In genomic region chr20:63886054-63886419, GRCh38 we compare ENCODE assay signal across 16 cellular contexts. TPM values are rescaled to one million over a fixed set of nuclear protein-coding genes. Genes with fewer than 3 reads are reported as not detected.
A peak's percentile ranks its signal among the peaks of the same experiment; 100 is the strongest.
DNase-seq lines count a peak whose midpoint lies in the region; FAIRE-seq and TF ChIP-seq lines count a peak whose summit lies in the region.
"Had no signal": no experiment of that assay in that cellular context is flagged by ENCODE, and none has a peak within 500 bp of the region (broad histone marks: within the 10 kb centered on the region; RNA-seq: fewer than 3 reads in every experiment).

No MANE protein-coding gene starts in this region.

- H3K79me2 ChIP-seq in OCI-LY3 (ENCODE audit: low read length) (no peaks in the 10 kb centered on the region; the same call in 1 of the 2 replicates), H1 (ENCODE audit: control insufficient read depth in 1 of 2, insufficient read depth in 2 of 2, low read length in 2 of 2) (peaks cover 0 to 2% of the 10 kb centered on the region in 2 experiments; a peak in 1 of 4 replicates)

- 89% methylated on average over 6 of the region's 14 CpGs; no CpG with 5 or more reads in 1 of the 2 experiments for WGBS in H1 (ENCODE audit: extremely low coverage in 1 of 2, insufficient coverage in 1 of 2, insufficient read length in 1 of 2, insufficient replicate concordance in 2 of 2, low coverage in 1 of 2, low lambda C conversion rate in 2 of 2, missing lambda C conversion rate in 1 of 2), 2 experiments

- no peaks in the 10 kb centered on the region for H3K23me2 ChIP-seq in H1 (ENCODE audit: low read depth, low read length)

- no peak overlapping the region for H4K5ac ChIP-seq in H1 (ENCODE audit: insufficient read length, low read depth, low read length)

- H4K20me1 ChIP-seq in BLaER1: peaks cover 97% of the 10 kb centered on the region
- peaks cover 8% of the 10 kb centered on the region for H4K20me1 ChIP-seq in OCI-LY3 (ENCODE audit: insufficient read depth, low read length)
- peaks cover 11 to 30% of the 10 kb centered on the region in 2 experiments for H4K20me1 ChIP-seq in H1 (replicated peaks in 1 of 2; ENCODE audit: control insufficient read depth in 1 of 2, insufficient read depth in 2 of 2, low read length in 2 of 2)

- CTCF ChIA-PET in H1 (lab: Charles Lee; ENCODE audit: partially characterized antibody): interaction anchor here (0.7 kb wide), 2 partner anchors 17 to 31 kb away, joined by 3 read pairs; no protein-coding TSS in a partner anchor

- H3K4me3 ChIP-seq in BLaER1 (no peak overlapping the region), OCI-LY3 (ENCODE audit: low read length) (no peak overlapping the region), H1 (ENCODE audit: extremely low read depth in 1 of 4, insufficient read depth in 2 of 4, low read depth in 3 of 4, low read length in 4 of 4) (no peak overlapping the region), neutrophil (ENCODE audit: low read depth in 1 of 2, low read length in 1 of 2) (no peak overlapping the region)
- H3K4me3 ChIP-seq: A549, GM23248 had no signal

- H3K79me1 ChIP-seq in H1 (ENCODE audit: low read depth, low read length): peaks cover 21% of the 10 kb centered on the region

- no peak overlapping the region for H3K18ac ChIP-seq in H1 (ENCODE audit: extremely low read depth, low read length)

- H3K9me3 ChIP-seq in BLaER1: no peaks in the 10 kb centered on the region
- no peaks in the 10 kb centered on the region for H3K9me3 ChIP-seq in OCI-LY3 (ENCODE audit: insufficient read depth, low read length)
- no peaks in the 10 kb centered on the region for H3K9me3 ChIP-seq in H1 (ENCODE audit: insufficient read depth in 2 of 2, low read depth in 1 of 2, low read length in 1 of 2)
- no peaks in the 10 kb centered on the region for H3K9me3 ChIP-seq in neutrophil
- H3K9me3 ChIP-seq: A549, BE2C had no signal

- no peak overlapping the region for H3K9ac ChIP-seq in BLaER1
- H3K9ac ChIP-seq in OCI-LY3 (ENCODE audit: low read length): no peak overlapping the region
- H3K9ac ChIP-seq in H1 (replicated peaks in 1 of 4; ENCODE audit: extremely low read depth in 1 of 4, low read depth in 3 of 4, low read length in 3 of 4): no peak overlapping the region
- H3K9ac ChIP-seq: GM23248 had no signal

- no peak for TF ChIP-seq EP300 in H1 (IDR thresholded peaks at IDR 0.05; ENCODE audit: borderline replicate concordance in 1 of 2, low read depth in 2 of 2, low read length in 2 of 2)

- DNase-seq in H1 (ENCODE audit: low read depth in 1 of 2, low spot score in 2 of 2): no peak
- no peak for DNase-seq in SIG-M5 treated with dmso at 0.1 percent for 504 hours (lab: John Stamatoyannopoulos, UW; ENCODE audit: unreplicated experiment)
- no peak for DNase-seq in activated CD4-positive, alpha-beta T cell treated with anti-CD3 and anti-CD28 coated beads for 1 hour
- DNase-seq in NCI-H128 (lab: John Stamatoyannopoulos, UW; ENCODE audit: unreplicated experiment): no peak
- DNase-seq: BE2C; CD4-positive, CD25-positive, alpha-beta regulatory T cell; DMS53; GF-D8; GM23248 had no signal

- no peak overlapping the region for H2AK5ac ChIP-seq in H1 (ENCODE audit: low read depth, low read length)

- 0 out of 2 replicates have a peak overlapping the region, but pooled peaks have one; percentile 14 for H4K8ac ChIP-seq in H1 (ENCODE audit: extremely low read depth, insufficient read depth, low read length)

- H2BK120ac ChIP-seq in H1 (replicated peaks; ENCODE audit: low read depth, low read length): no peak overlapping the region

- no peak overlapping the region for H3K56ac ChIP-seq in H1 (replicated peaks; ENCODE audit: insufficient read length, low read depth, low read length)

- no peak overlapping the region for H2BK15ac ChIP-seq in H1 (ENCODE audit: low read length)

- H2BK20ac ChIP-seq in H1 (ENCODE audit: low read length): no peak overlapping the region

- peak overlapping the region; percentile 17 for H3K4me2 ChIP-seq in BLaER1
- H3K4me2 ChIP-seq in OCI-LY3 (ENCODE audit: low read length): 0 out of 2 replicates have a peak overlapping the region, but pooled peaks have one; percentile 3
- H3K4me2 ChIP-seq in H1 (ENCODE audit: insufficient read depth in 1 of 2, low read depth in 2 of 2, low read length in 2 of 2): no peak overlapping the region
- H3K4me2 ChIP-seq: A549 had no signal

- H3K14ac ChIP-seq in H1 (ENCODE audit: insufficient read length): no peak overlapping the region

- no peak for TF ChIP-seq CTCF in OCI-LY3 (IDR thresholded peaks at IDR 0.05; ENCODE audit: low read depth, low read length)
- TF ChIP-seq CTCF in H1 (IDR thresholded peaks at IDR 0.05; ENCODE audit: control extremely low read depth in 1 of 3, insufficient read depth in 1 of 3, low read depth in 1 of 3, low read length in 3 of 3): no peak
- TF ChIP-seq CTCF in neutrophil (IDR thresholded peaks at IDR 0.05): no peak

- POLR2A ChIA-PET in H1 (lab: Charles Lee; ENCODE audit: partially characterized antibody): interaction anchor here (0.6 to 2.0 kb wide), 4 partner anchors 11 to 78 kb away, joined by 3 to 7 read pairs (median 4); no protein-coding TSS in a partner anchor

- H3K27me3 ChIP-seq in BLaER1: no peaks in the 10 kb centered on the region
- H3K27me3 ChIP-seq in OCI-LY3 (ENCODE audit: low read depth, low read length): no peaks in the 10 kb centered on the region
- H3K27me3 ChIP-seq in H1 (replicated peaks in 1 of 4; ENCODE audit: control insufficient read depth in 3 of 4, extremely low read depth in 1 of 4, insufficient read depth in 3 of 4, low read length in 3 of 4): no peaks in the 10 kb centered on the region
- no peaks in the 10 kb centered on the region for H3K27me3 ChIP-seq in neutrophil
- H3K27me3 ChIP-seq: BE2C had no signal

- 0 out of 2 replicates have a peak overlapping the region, but pooled peaks have one; percentile 44 for H3K27ac ChIP-seq in BLaER1
- no peak overlapping the region for H3K27ac ChIP-seq in OCI-LY3 (ENCODE audit: low read length)
- no peak overlapping the region for H3K27ac ChIP-seq in H1 (ENCODE audit: low read depth, low read length)
- H3K27ac ChIP-seq in neutrophil: peak overlapping the region; percentile 31
- H3K27ac ChIP-seq: A549, GM23248, HL-60 had no signal

- H2BK12ac ChIP-seq in H1 (ENCODE audit: low read depth, low read length): no peak overlapping the region

- no peak overlapping the region for H4K91ac ChIP-seq in H1 (replicated peaks; ENCODE audit: insufficient read length, low read length)

- no peak overlapping the region for H2AFZ ChIP-seq in OCI-LY3 (ENCODE audit: low read depth, low read length)
- no peak overlapping the region for H2AFZ ChIP-seq in H1 (ENCODE audit: low read length)
- H2AFZ ChIP-seq: GM23248 had no signal

- TF ChIP-seq RAD21 in H1 (IDR thresholded peaks at IDR 0.05 in 1 of 2, conservative IDR thresholded peaks at IDR 0.05 in 1 of 2; ENCODE audit: low read depth in 2 of 2, low read length in 2 of 2): no peak

- no peak overlapping the region for H2BK5ac ChIP-seq in H1 (ENCODE audit: low read depth, low read length)

- H3K23ac ChIP-seq in H1 (ENCODE audit: insufficient read length): no peak overlapping the region

- no peak for FAIRE-seq in H1 (lab: Jason Lieb, UNC)
- FAIRE-seq: A549 had no signal

- H3K36me3 ChIP-seq in BLaER1 (peaks cover 99% of the 10 kb centered on the region), OCI-LY3 (replicated peaks; ENCODE audit: low read depth, low read length) (peaks cover 20% of the 10 kb centered on the region), H1 (ENCODE audit: control insufficient read depth in 2 of 4, insufficient read depth in 4 of 4, low read length in 3 of 4) (peaks cover 12 to 43% (median 22%) of the 10 kb centered on the region in 4 experiments), neutrophil (peaks cover 100% of the 10 kb centered on the region)

- H3K4me1 ChIP-seq in BLaER1 (peaks cover 50% of the 10 kb centered on the region), OCI-LY3 (ENCODE audit: low read length) (peaks cover 21% of the 10 kb centered on the region), H1 (replicated peaks in 1 of 4; ENCODE audit: control insufficient read depth in 3 of 4, insufficient read depth in 4 of 4, low read length in 3 of 4) (no peaks in the 10 kb centered on the region), neutrophil (ENCODE audit: control insufficient read depth in 1 of 2, insufficient read depth in 1 of 2, low read depth in 1 of 2, low read length in 1 of 2) (peaks cover 24% of the 10 kb centered on the region in 2 experiments)
- H3K4me1 ChIP-seq: A549, BE2C had no signal

- H3K4ac ChIP-seq in H1 (replicated peaks; ENCODE audit: insufficient read length, low read depth, low read length): no peak overlapping the region

- TF ChIP-seq POLR2A in H1 (IDR thresholded peaks at IDR 0.05; ENCODE audit: control extremely low read depth in 1 of 2, low read depth in 2 of 2, low read length in 2 of 2): no peak

RNA-seq across cellular contexts. Expression of gene DNAJC5, which starts 8.9 kb away (rescaled TPM):
- 31.2 and 32.8 TPM in 2 replicates for total RNA-seq in H1 (2021; fragmentation: NEBNext Ultra II Directional; extraction: Animal tissue kit (Norgen Biotek cat#: 25700))
- polyA plus RNA-seq in H1 (2011; rRNA removed): 19.2 and 25.0 TPM in 2 replicates
- polyA plus RNA-seq in H1 (2011; cell fraction: cytosol; rRNA removed): 22.5 TPM
- polyA plus RNA-seq in H1 (2011; cell fraction: nucleus; rRNA removed): 27.7 TPM
- polyA plus RNA-seq in H1 (2012, experiment 1 of 2): 21.6 to 26.2 TPM (median 23.4 TPM) in 4 replicates
- polyA plus RNA-seq in H1 (2012, experiment 2 of 2): 21.6 TPM
- polyA plus RNA-seq in H1 (2013, experiment 1 of 2): 15.5 TPM
- polyA plus RNA-seq in H1 (2013, experiment 2 of 2): 16.2 TPM
- polyA minus RNA-seq in H1 (2011; rRNA and poly(A)+ RNA removed): 25.3 and 25.7 TPM in 2 replicates
- 19.9 TPM for polyA minus RNA-seq in H1 (2011; cell fraction: cytosol; rRNA and poly(A)+ RNA removed)
- polyA minus RNA-seq in H1 (2011; cell fraction: nucleus; rRNA and poly(A)+ RNA removed): 13.3 TPM

RNA-seq across cellular contexts. Expression of gene TPD52L2, which starts 21.0 kb away (rescaled TPM):
- 77.1 and 78.1 TPM in 2 replicates for total RNA-seq in H1 (2021; fragmentation: NEBNext Ultra II Directional; extraction: Animal tissue kit (Norgen Biotek cat#: 25700))
- 80.2 and 96.5 TPM in 2 replicates for polyA plus RNA-seq in H1 (2011; rRNA removed)
- polyA plus RNA-seq in H1 (2011; cell fraction: cytosol; rRNA removed): 101 TPM
- polyA plus RNA-seq in H1 (2011; cell fraction: nucleus; rRNA removed): 124 TPM
- 61.9 to 82.8 TPM (median 77.6 TPM) in 4 replicates for polyA plus RNA-seq in H1 (2012, experiment 1 of 2)
- 87.8 TPM for polyA plus RNA-seq in H1 (2012, experiment 2 of 2)
- polyA plus RNA-seq in H1 (2013, experiment 1 of 2): 57.0 TPM
- polyA plus RNA-seq in H1 (2013, experiment 2 of 2): 55.6 TPM
- 52.5 and 67.0 TPM in 2 replicates for polyA minus RNA-seq in H1 (2011; rRNA and poly(A)+ RNA removed)
- polyA minus RNA-seq in H1 (2011; cell fraction: cytosol; rRNA and poly(A)+ RNA removed): 78.2 TPM
- 31.7 TPM for polyA minus RNA-seq in H1 (2011; cell fraction: nucleus; rRNA and poly(A)+ RNA removed)

RNA-seq across cellular contexts. Expression of gene ABHD16B, which starts 24.7 kb away (rescaled TPM):
- not detected in 2 replicates for total RNA-seq in H1 (2021; fragmentation: NEBNext Ultra II Directional; extraction: Animal tissue kit (Norgen Biotek cat#: 25700))
- 0.05 TPM in 1 of 2 replicates, not detected in the other for polyA plus RNA-seq in H1 (2011; rRNA removed)
- not detected for polyA plus RNA-seq in H1 (2011; cell fraction: cytosol; rRNA removed)
- polyA plus RNA-seq in H1 (2011; cell fraction: nucleus; rRNA removed): not detected
- not detected in 4 replicates for polyA plus RNA-seq in H1 (2012, experiment 1 of 2)
- not detected for polyA plus RNA-seq in H1 (2012, experiment 2 of 2)
- not detected for polyA plus RNA-seq in H1 (2013, experiment 1 of 2)
- polyA plus RNA-seq in H1 (2013, experiment 2 of 2): not detected
- not detected in 2 replicates for polyA minus RNA-seq in H1 (2011; rRNA and poly(A)+ RNA removed)
- not detected for polyA minus RNA-seq in H1 (2011; cell fraction: cytosol; rRNA and poly(A)+ RNA removed)
- not detected for polyA minus RNA-seq in H1 (2011; cell fraction: nucleus; rRNA and poly(A)+ RNA removed)
- total RNA-seq: CD4-positive, CD25-positive, alpha-beta regulatory T cell; GM23248; H7 had no signal
- polyA plus RNA-seq: A549, AG04450, GM23248 had no signal

RNA-seq across cellular contexts. Expression of gene ZBTB46, which starts 55.0 kb away (rescaled TPM):
- total RNA-seq in H1 (2021; fragmentation: NEBNext Ultra II Directional; extraction: Animal tissue kit (Norgen Biotek cat#: 25700)): 21.1 and 22.4 TPM in 2 replicates
- 6.4 and 10.7 TPM in 2 replicates for polyA plus RNA-seq in H1 (2011; rRNA removed)
- 8.6 TPM for polyA plus RNA-seq in H1 (2011; cell fraction: cytosol; rRNA removed)
- polyA plus RNA-seq in H1 (2011; cell fraction: nucleus; rRNA removed): 14.3 TPM
- 8.5 to 11.4 TPM (median 10.9 TPM) in 4 replicates for polyA plus RNA-seq in H1 (2012, experiment 1 of 2)
- 11.3 TPM for polyA plus RNA-seq in H1 (2012, experiment 2 of 2)
- polyA plus RNA-seq in H1 (2013, experiment 1 of 2): 7.1 TPM
- polyA plus RNA-seq in H1 (2013, experiment 2 of 2): 7.8 TPM
- 32.8 and 34.9 TPM in 2 replicates for polyA minus RNA-seq in H1 (2011; rRNA and poly(A)+ RNA removed)
- 22.2 TPM for polyA minus RNA-seq in H1 (2011; cell fraction: cytosol; rRNA and poly(A)+ RNA removed)
- 18.9 TPM for polyA minus RNA-seq in H1 (2011; cell fraction: nucleus; rRNA and poly(A)+ RNA removed)

Comparison
In these comparisons a context has a peak if more than half of its experiments do, and no peak if none do; other contexts are left out.
1. H3K27ac ChIP-seq: peak in BLaER1 (single experiment) and neutrophil (single experiment); none in OCI-LY3 (single experiment) and H1 (single experiment).
2. H3K4me2 ChIP-seq: peak in BLaER1 (single experiment) and OCI-LY3 (single experiment); none in H1 (0 of 2).